1 cellular context compared by ENCODE assay signal in the genomic region with DNA sequence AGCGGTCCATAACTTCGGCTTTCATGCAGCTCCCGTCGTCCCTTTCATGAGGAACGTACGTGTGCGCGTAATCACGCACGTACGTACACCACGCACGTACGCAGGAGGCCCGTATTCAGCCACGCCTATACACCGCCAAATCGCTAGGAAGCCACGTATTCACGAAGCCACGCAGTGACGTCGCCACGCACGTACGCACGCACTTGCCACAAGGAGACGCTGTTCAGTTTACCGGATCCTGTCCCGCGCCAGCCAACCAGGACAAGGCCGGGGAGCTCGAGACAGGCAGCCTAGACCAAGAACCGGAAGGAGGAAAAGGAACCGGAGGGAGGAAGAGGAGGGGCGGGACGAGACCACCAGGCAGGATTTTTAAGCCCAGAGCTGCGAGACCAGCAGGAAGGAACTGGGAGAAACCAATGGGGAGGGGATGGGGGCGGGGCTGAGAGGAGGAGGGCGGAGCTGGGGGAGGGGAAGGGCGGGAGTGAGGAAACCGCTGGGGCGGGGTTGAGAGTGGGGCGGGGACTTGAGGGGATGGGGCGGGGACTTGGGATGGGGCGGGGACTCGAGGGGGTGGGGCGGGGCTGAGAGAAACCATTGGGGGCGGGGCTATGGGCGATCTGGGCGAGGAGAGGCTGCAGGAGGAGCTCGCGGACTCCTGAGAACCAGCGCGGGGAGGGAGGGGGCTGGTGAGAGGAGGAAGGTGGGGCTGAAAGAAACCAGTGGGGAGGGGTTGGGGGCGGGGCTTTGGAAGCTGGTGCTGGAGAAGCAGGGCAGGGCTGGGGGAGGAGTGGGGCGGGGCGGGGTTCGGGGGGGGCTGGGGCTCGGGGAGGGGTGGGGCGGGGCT.
TF ChIP-seq lines count a peak whose summit lies in the region.

A gene (minus strand): TSS at position 65 of the 844 bp plus-strand sequence. CDS start 4,617 bp downstream, outside the sequence.

TF ChIP-seq in H1, 55 proteins besides CTCF, POLR2A, EP300 and RAD21:
- TF ChIP-seq HDAC6 (IDR thresholded peaks at IDR 0.05; ENCODE audit: low read depth, low read length) (no peak), EZH2 (IDR thresholded peaks at IDR 0.05; ENCODE audit: low read depth, low read length, severe bottlenecking) (no peak), KDM1A (IDR thresholded peaks at IDR 0.05; ENCODE audit: borderline replicate concordance, low read length) (no peak), CBX8 (IDR thresholded peaks at IDR 0.05; ENCODE audit: borderline replicate concordance, low read depth, low read length) (no peak), CBX5 (IDR thresholded peaks at IDR 0.05; ENCODE audit: low read depth, low read length) (no peak), SRF (IDR thresholded peaks at IDR 0.05; ENCODE audit: low read depth, low read length) (no peak), SP2 (IDR thresholded peaks at IDR 0.05; ENCODE audit: low read length) (no peak), TCF12 (IDR thresholded peaks at IDR 0.05; ENCODE audit: low read depth, low read length) (no peak), POLR2AphosphoS5 (IDR thresholded peaks at IDR 0.05; ENCODE audit: low read depth, low read length) (no peak; the same call in 1 of the 2 replicates), SIX5 (IDR thresholded peaks at IDR 0.05; ENCODE audit: low read depth, low read length) (no peak), TEAD4 (IDR thresholded peaks at IDR 0.05; ENCODE audit: low read depth, low read length) (0 out of 2 replicates have a peak, but pooled peaks have one; percentile 12), RXRA (IDR thresholded peaks at IDR 0.05; ENCODE audit: insufficient read depth, low read depth, low read length) (no peak), TBP (IDR thresholded peaks at IDR 0.05; ENCODE audit: low read depth, low read length) (peak; percentile 28; the same call in 1 of the 2 replicates), YY1 (IDR thresholded peaks at IDR 0.05; ENCODE audit: low read depth, low read length) (no peak), TAF7 (optimal IDR thresholded peaks at IDR 0.05; ENCODE audit: borderline replicate concordance, low read depth, low read length) (no peak), RNF2 (IDR thresholded peaks at IDR 0.05; ENCODE audit: borderline replicate concordance, low read depth, low read length, missing control alignments, poor library complexity, severe bottlenecking) (no peak), JUN (IDR thresholded peaks at IDR 0.05; ENCODE audit: low read depth, low read length) (no peak), CHD2 (IDR thresholded peaks at IDR 0.05; ENCODE audit: low read length) (no peak), ASH2L (IDR thresholded peaks at IDR 0.05; ENCODE audit: low read length) (no peak), SP4 (IDR thresholded peaks at IDR 0.05; ENCODE audit: low read length) (no peak; the same call in 1 of the 2 replicates), SP1 (IDR thresholded peaks at IDR 0.05; ENCODE audit: low read depth, low read length) (0 out of 2 replicates have a peak, but pooled peaks have one; percentile 23), CHD1 (IDR thresholded peaks at IDR 0.05; ENCODE audit: low read depth, low read length) (no peak), TAF1 (IDR thresholded peaks at IDR 0.05; ENCODE audit: low read depth, low read length) (no peak), GABPA (IDR thresholded peaks at IDR 0.05; ENCODE audit: borderline replicate concordance, insufficient read depth, low read length) (no peak), SIRT6 (IDR thresholded peaks at IDR 0.05; ENCODE audit: low read length) (no peak), CREB1 (IDR thresholded peaks at IDR 0.05) (peak; percentile 95), KDM4A (IDR thresholded peaks at IDR 0.05; ENCODE audit: low read depth, low read length, severe bottlenecking) (no peak), CEBPB (IDR thresholded peaks at IDR 0.05; ENCODE audit: low read depth, low read length) (no peak), PHF8 (conservative IDR thresholded peaks at IDR 0.05; ENCODE audit: low read depth, low read length) (0 out of 2 replicates have a peak, but pooled peaks have one; percentile 39), RFX5 (IDR thresholded peaks at IDR 0.05; ENCODE audit: borderline replicate concordance, low read depth, low read length) (no peak), SIN3A (conservative IDR thresholded peaks at IDR 0.05 in 1 of 2, IDR thresholded peaks at IDR 0.05 in 1 of 2; ENCODE audit: low read depth in 1 of 2, low read length in 2 of 2) (no peak), MAFK (IDR thresholded peaks at IDR 0.05; ENCODE audit: low read depth, low read length) (no peak), EGR1 (IDR thresholded peaks at IDR 0.05; ENCODE audit: borderline replicate concordance, low read depth, low read length) (no peak; the same call in 1 of the 2 replicates), BACH1 (IDR thresholded peaks at IDR 0.05; ENCODE audit: low read length) (peak; percentile 34; the same call in 1 of the 2 replicates), SUZ12 (IDR thresholded peaks at IDR 0.05; ENCODE audit: low read length) (no peak), ZNF274 (IDR thresholded peaks at IDR 0.05; ENCODE audit: borderline replicate concordance, extremely low read depth, low read length) (no peak), JUND (IDR thresholded peaks at IDR 0.05; ENCODE audit: low read length) (no peak)
- TF ChIP-seq, protein P1, sequence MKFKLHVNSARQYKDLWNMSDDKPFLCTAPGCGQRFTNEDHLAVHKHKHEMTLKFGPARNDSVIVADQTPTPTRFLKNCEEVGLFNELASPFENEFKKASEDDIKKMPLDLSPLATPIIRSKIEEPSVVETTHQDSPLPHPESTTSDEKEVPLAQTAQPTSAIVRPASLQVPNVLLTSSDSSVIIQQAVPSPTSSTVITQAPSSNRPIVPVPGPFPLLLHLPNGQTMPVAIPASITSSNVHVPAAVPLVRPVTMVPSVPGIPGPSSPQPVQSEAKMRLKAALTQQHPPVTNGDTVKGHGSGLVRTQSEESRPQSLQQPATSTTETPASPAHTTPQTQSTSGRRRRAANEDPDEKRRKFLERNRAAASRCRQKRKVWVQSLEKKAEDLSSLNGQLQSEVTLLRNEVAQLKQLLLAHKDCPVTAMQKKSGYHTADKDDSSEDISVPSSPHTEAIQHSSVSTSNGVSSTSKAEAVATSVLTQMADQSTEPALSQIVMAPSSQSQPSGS (IDR thresholded peaks at IDR 0.05; ENCODE audit: low read length), result 0 out of 2 replicates have a peak, but pooled peaks have one; percentile 49
- TF ChIP-seq, protein P2, sequence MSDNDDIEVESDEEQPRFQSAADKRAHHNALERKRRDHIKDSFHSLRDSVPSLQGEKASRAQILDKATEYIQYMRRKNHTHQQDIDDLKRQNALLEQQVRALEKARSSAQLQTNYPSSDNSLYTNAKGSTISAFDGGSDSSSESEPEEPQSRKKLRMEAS (IDR thresholded peaks at IDR 0.05), result peak; percentile 37; the same call in 1 of the 2 replicates
- TF ChIP-seq, protein P3, sequence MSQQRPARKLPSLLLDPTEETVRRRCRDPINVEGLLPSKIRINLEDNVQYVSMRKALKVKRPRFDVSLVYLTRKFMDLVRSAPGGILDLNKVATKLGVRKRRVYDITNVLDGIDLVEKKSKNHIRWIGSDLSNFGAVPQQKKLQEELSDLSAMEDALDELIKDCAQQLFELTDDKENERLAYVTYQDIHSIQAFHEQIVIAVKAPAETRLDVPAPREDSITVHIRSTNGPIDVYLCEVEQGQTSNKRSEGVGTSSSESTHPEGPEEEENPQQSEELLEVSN (IDR thresholded peaks at IDR 0.05), result no peak
